11 cellular contexts compared by ENCODE assay signal in the genomic region with DNA sequence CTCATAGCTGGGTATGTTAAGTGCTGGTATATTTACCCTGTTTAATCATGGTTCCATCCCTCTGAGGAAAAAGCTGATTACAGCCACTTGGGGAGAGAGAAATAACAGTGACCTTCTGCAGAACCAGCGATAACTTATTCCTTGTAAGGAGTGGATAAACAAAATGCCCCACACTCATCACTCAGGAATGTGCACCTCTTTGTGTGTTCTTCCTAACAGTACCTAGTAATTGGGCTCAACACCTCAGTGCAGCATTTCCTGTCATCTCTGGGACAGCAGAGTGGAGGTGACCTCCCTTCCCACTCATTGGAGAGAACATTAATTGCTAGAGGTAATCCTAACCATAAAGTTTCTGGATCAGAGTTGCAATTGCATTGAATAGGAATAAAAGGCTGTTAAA.
DNase-seq lines count a peak whose midpoint lies in the region; ATAC-seq and TF ChIP-seq lines count a peak whose summit lies in the region.
"Had no signal": no experiment of that assay in that cellular context is flagged by ENCODE, and none has a peak within 500 bp of the region (broad histone marks: within the 10 kb centered on the region; RNA-seq: fewer than 3 reads in every experiment).

No MANE protein-coding gene starts in this region.

- peak overlapping the region; percentile 7 for H2AFZ ChIP-seq in mammary epithelial cell (ENCODE audit: low read depth, low read length)

- dilution Hi-C loops in mammary epithelial cell (cut with HindIII; ENCODE audit: low sequenced_read_pairs): no loop called here

- H3K4me3 ChIP-seq in AG10803 (ENCODE audit: low read length): no peak overlapping the region
- H3K4me3 ChIP-seq in HUES64 (ENCODE audit: low read length): no peak overlapping the region
- H3K4me3 ChIP-seq in mammary epithelial cell (replicated peaks in 1 of 3; ENCODE audit: insufficient read depth in 1 of 3, low read depth in 2 of 3, low read length in 3 of 3): no peak overlapping the region
- H3K4me3 ChIP-seq: thoracic aorta had no signal

- no TSS peak for BruUV-seq in mammary epithelial cell (replicated peaks; lab: Mats Ljungman, UMichigan)

- H4K20me1 ChIP-seq in mammary epithelial cell (ENCODE audit: insufficient read depth, low read length): no peaks in the 10 kb centered on the region

- no peak for ATAC-seq in HG03108 (IDR thresholded peaks at IDR 0.05; ENCODE audit: unreplicated experiment)

- H3K79me2 ChIP-seq in mammary epithelial cell (ENCODE audit: insufficient read depth, low read length): no peaks in the 10 kb centered on the region

- CTCF ChIA-PET in mammary epithelial cell (lab: Charles Lee; ENCODE audit: low non-redundant PET): no interaction called here

- peak overlapping the region; percentile 60 for H3K27ac ChIP-seq in HUES64 (ENCODE audit: low read depth, low read length)
- peak overlapping the region; percentile 12 for H3K27ac ChIP-seq in mammary epithelial cell (ENCODE audit: insufficient read depth, low read depth, low read length)

- H3K36me3 ChIP-seq in HUES64 (ENCODE audit: insufficient read depth, low read length): no peaks in the 10 kb centered on the region
- H3K36me3 ChIP-seq in mammary epithelial cell (ENCODE audit: insufficient read depth, low read length): no peaks in the 10 kb centered on the region
- H3K36me3 ChIP-seq: thoracic aorta had no signal

- TF ChIP-seq CTCF in AG10803 (conservative IDR thresholded peaks at IDR 0.05; ENCODE audit: low read length) (no peak), mammary epithelial cell (conservative IDR thresholded peaks at IDR 0.05 in 1 of 2, IDR thresholded peaks at IDR 0.05 in 1 of 2; ENCODE audit: extremely low read depth in 1 of 2, insufficient read depth in 1 of 2, low read depth in 1 of 2, low read length in 2 of 2) (no peak)

- no peaks in the 10 kb centered on the region for H3K27me3 ChIP-seq in HUES64 (ENCODE audit: insufficient read depth, low read length)
- H3K27me3 ChIP-seq in mammary epithelial cell (ENCODE audit: insufficient read depth, low read length): no peaks in the 10 kb centered on the region

- DNase-seq in AG10803 (ENCODE audit: low read depth) (peak; percentile 43), mammary epithelial cell (peak; percentile 65), kidney tubule cell (ENCODE audit: low spot score) (peak; percentile 84), SKM-1 treated with dmso at 0.1 percent for 144 hours (lab: John Stamatoyannopoulos, UW; ENCODE audit: unreplicated experiment) (no peak), NCI-H2081 (lab: John Stamatoyannopoulos, UW) (no peak), NCI-H524 treated with DMSO at 0.1 percent for 48 hours (lab: John Stamatoyannopoulos, UW) (no peak)
- DNase-seq: activated CD4-positive, CD25-positive, alpha-beta regulatory T cell treated with anti-CD3 and anti-CD28 coated beads, Interleukin-2, amount 50 U/mL, for 72 hours; AML-193 had no signal

- H3K4me1 ChIP-seq in HUES64 (ENCODE audit: insufficient read depth, low read length) (peaks cover 26% of the 10 kb centered on the region), mammary epithelial cell (ENCODE audit: insufficient read depth, low read length) (peaks cover 39% of the 10 kb centered on the region)

- peak overlapping the region; percentile 17 for H3K4me2 ChIP-seq in mammary epithelial cell (ENCODE audit: insufficient read depth, low read depth, low read length)

- H3K9ac ChIP-seq in HUES64 (ENCODE audit: low read depth, low read length) (no peak overlapping the region; the same call in 1 of the 2 replicates), mammary epithelial cell (ENCODE audit: insufficient read depth, low read length) (no peak overlapping the region)

- in situ Hi-C loops in mammary epithelial cell (cut with MboI; ENCODE audit: low sequenced_read_pairs in 2 of 2): no loop called here

- H3K9me3 ChIP-seq in HUES64 (ENCODE audit: insufficient read depth, low read depth, low read length): no peaks in the 10 kb centered on the region
- H3K9me3 ChIP-seq in mammary epithelial cell (replicated peaks; ENCODE audit: insufficient read depth, low read length): no peaks in the 10 kb centered on the region
- H3K9me3 ChIP-seq: thoracic aorta had no signal

- WGBS in HUES64: 45% methylated on average over 1 of the region's 1 CpG
- 0% methylated on average over 1 of the region's 1 CpG for WGBS in mammary epithelial cell (ENCODE audit: low coverage, missing lambda C conversion rate)

- intact Hi-C loops in mammary epithelial cell (cut with micrococcal nuclease): no loop called here

Comparison
In these comparisons a context has a peak if more than half of its experiments do, and no peak if none do; other contexts are left out.
1. DNase-seq: peak in AG10803 (single experiment), mammary epithelial cell (single experiment) and kidney tubule cell (single experiment); none in SKM-1 treated with dmso at 0.1 percent for 144 hours (single experiment), NCI-H2081 (0 of 2) and NCI-H524 treated with DMSO at 0.1 percent for 48 hours (single experiment).